ENCODE assay signal across 8 cellular contexts in genomic region chr7:64308019-64308275, GRCh38.
A peak's percentile ranks its signal among the peaks of the same experiment; 100 is the strongest.
DNase-seq lines count a peak whose midpoint lies in the region; ATAC-seq and TF ChIP-seq lines count a peak whose summit lies in the region.

No MANE protein-coding gene starts in this region.

- no peaks in the 10 kb centered on the region for H4K20me1 ChIP-seq in OCI-LY3 (ENCODE audit: insufficient read depth, low read length)

- peaks cover 16% of the 10 kb centered on the region for H3K36me3 ChIP-seq in OCI-LY3 (replicated peaks; ENCODE audit: low read depth, low read length)
- no peaks in the 10 kb centered on the region for H3K36me3 ChIP-seq in brain microvascular endothelial cell (replicated peaks)

- H3K27me3 ChIP-seq in OCI-LY3 (ENCODE audit: low read depth, low read length) (no peaks in the 10 kb centered on the region), brain microvascular endothelial cell (replicated peaks) (no peaks in the 10 kb centered on the region)

- H3K27ac ChIP-seq in OCI-LY3 (ENCODE audit: low read length) = peak overlapping the region; percentile 91
- H3K27ac ChIP-seq in brain microvascular endothelial cell = no peak overlapping the region

- no peak for DNase-seq in effector memory CD8-positive, alpha-beta T cell
- DNase-seq in retinal pigment epithelial cell (ENCODE audit: low read depth) (no peak), SHP77 (lab: John Stamatoyannopoulos, UW) (no peak), brain microvascular endothelial cell (no peak), foreskin melanocyte (no peak)

- H3K4me3 Mint-ChIP-seq in effector memory CD8-positive, alpha-beta T cell = peak overlapping the region; percentile 100

- peak overlapping the region; percentile 62; the same call in 1 of the 2 replicates for H2AFZ ChIP-seq in OCI-LY3 (ENCODE audit: low read depth, low read length)

- H3K27me3 Mint-ChIP-seq in effector memory CD8-positive, alpha-beta T cell = no peaks in the 10 kb centered on the region

- no peaks in the 10 kb centered on the region for H3K9me3 Mint-ChIP-seq in effector memory CD8-positive, alpha-beta T cell

- peaks cover 38% of the 10 kb centered on the region for H3K4me1 ChIP-seq in OCI-LY3 (ENCODE audit: low read length)

- H3K4me3 ChIP-seq in GM08714 (ENCODE audit: low read length) (peak overlapping the region; percentile 67; the same call in 1 of the 2 replicates), OCI-LY3 (ENCODE audit: low read length) (peak overlapping the region; percentile 86), retinal pigment epithelial cell (ENCODE audit: low read length) (peak overlapping the region; percentile 76), brain microvascular endothelial cell (ENCODE audit: low read depth, low read length) (no peak overlapping the region)

- peaks cover 6% of the 10 kb centered on the region; the same call in 1 of the 2 replicates for H3K9me3 ChIP-seq in OCI-LY3 (ENCODE audit: insufficient read depth, low read length)

- peaks cover 19 to 21% of the 10 kb centered on the region in 2 donors for H3K4me1 Mint-ChIP-seq in effector memory CD8-positive, alpha-beta T cell (ENCODE audit: low read depth in 2 of 2)

- in situ Hi-C loops in brain microvascular endothelial cell (cut with HindIII; ENCODE audit: low pct_ligation_motif_present, low sequenced_read_pairs) = no loop called here

- H3K9ac ChIP-seq in OCI-LY3 (ENCODE audit: low read length) = peak overlapping the region; percentile 77

- H3K27ac Mint-ChIP-seq in effector memory CD8-positive, alpha-beta T cell = peak overlapping the region; percentile 99 to 100

- H3K36me3 Mint-ChIP-seq in effector memory CD8-positive, alpha-beta T cell (ENCODE audit: insufficient read depth) = peaks cover 4% of the 10 kb centered on the region

- no peak for ATAC-seq in effector memory CD8-positive, alpha-beta T cell (replicated peaks)
- no peak for ATAC-seq in GM21528 (IDR thresholded peaks at IDR 0.05; ENCODE audit: low FRiP score, unreplicated experiment)

- TF ChIP-seq CTCF in OCI-LY3 (IDR thresholded peaks at IDR 0.05; ENCODE audit: low read depth, low read length) (no peak), retinal pigment epithelial cell (conservative IDR thresholded peaks at IDR 0.05; ENCODE audit: low read depth, low read length) (no peak), brain microvascular endothelial cell (IDR thresholded peaks at IDR 0.05; ENCODE audit: low read depth, low read length, missing control alignments) (no peak)

- 0 out of 2 replicates have a peak, but pooled peaks cover 6% of the 10 kb centered on the region for H3K79me2 ChIP-seq in OCI-LY3 (ENCODE audit: low read length)

- H3K4me2 ChIP-seq in OCI-LY3 (ENCODE audit: low read length) = peak overlapping the region; percentile 69
